Comparison of ENCODE assay signal across 8 cellular contexts in the genomic region with DNA sequence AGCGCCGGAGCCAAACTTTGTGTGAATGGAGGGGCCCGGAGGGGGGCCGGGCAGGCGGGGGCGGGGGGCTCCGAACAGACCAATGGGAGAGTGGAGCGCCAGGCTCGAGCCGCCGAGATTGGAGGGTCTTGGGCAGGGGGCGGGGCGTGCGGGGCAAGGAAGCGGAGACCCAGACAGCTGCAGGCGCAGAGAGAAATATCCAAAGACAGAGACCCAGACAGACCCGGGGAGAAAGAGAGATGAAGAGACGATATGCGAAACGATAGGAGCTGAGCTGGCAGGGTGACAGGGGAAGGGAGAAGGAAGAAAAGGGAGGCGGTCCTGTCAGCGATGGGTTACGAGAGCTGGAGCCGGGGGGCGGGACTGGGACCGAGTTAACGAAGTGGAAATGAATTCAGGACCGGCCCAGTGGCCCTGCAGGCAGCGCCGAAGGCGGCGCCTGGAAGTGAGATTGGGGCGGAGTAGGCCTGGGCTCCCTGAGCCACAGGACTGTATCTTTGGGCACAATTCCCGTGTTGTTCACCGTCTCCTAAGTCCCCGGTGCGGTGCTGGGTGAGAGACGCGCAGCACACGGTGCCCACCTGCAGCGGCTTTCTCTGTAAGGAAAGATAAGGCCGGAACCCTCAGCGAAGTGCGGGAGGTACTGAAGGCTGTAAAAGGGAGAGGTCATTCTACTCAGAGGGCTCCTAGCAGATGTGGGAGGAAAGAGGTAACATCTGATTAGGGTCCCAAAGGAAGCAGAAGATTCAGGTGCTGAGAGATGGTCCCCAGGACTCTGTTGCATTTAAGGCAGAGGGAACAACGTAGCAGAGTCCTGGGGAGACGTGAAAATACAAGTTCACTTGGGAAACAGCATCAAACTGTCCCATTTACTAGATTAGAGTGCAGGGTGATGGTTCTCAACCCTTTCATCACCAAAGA. TPM values are rescaled to one million over a fixed set of nuclear protein-coding genes. Genes with fewer than 3 reads are reported as not detected.
DNase-seq lines count a peak whose midpoint lies in the region; ATAC-seq and TF ChIP-seq lines count a peak whose summit lies in the region.

No MANE protein-coding gene starts in this region.

- H3K27me3 ChIP-seq in duodenal mucosa (ENCODE audit: control insufficient read depth in 1 of 2, insufficient read depth in 2 of 2, low read length in 2 of 2) (peaks cover 10 to 38% of the 10 kb centered on the region in 2 donors), right lobe of liver (no peaks in the 10 kb centered on the region)

- H3K36me3 Mint-ChIP-seq in activated CD4-positive, alpha-beta memory T cell treated with anti-CD3 and anti-CD28 coated beads for 36 hours, result no peaks in the 10 kb centered on the region

- H3K4me3 ChIP-seq in duodenal mucosa (ENCODE audit: low read depth in 1 of 2, low read length in 2 of 2) (peak overlapping the region; percentile 72 to 84), right lobe of liver (peak overlapping the region; percentile 36 to 41 (median 38))

- no peak overlapping the region for H3K27ac ChIP-seq in duodenal mucosa (ENCODE audit: low read depth, low read length)
- peak overlapping the region in 1 of 3 donors; percentile 5 for H3K27ac ChIP-seq in right lobe of liver

- ATAC-seq in right lobe of liver (peak; percentile 81 to 85 (median 85)), HG02973 (IDR thresholded peaks at IDR 0.05; ENCODE audit: unreplicated experiment) (no peak)

- peaks cover 38% of the 10 kb centered on the region for H3K27me3 Mint-ChIP-seq in activated CD4-positive, alpha-beta memory T cell treated with anti-CD3 and anti-CD28 coated beads for 36 hours

- CTCF ChIA-PET in activated CD4-positive, alpha-beta memory T cell treated with anti-CD3 and anti-CD28 coated beads for 36 hours (lab: Charles Lee), result interaction anchor here (0.6 to 40.4 kb wide), 3 partner anchors 9 to 63 kb away, joined by 3 to 615 read pairs (median 615); a partner anchor contains a TSS

- no peak overlapping the region for H3K27ac Mint-ChIP-seq in activated CD4-positive, alpha-beta memory T cell treated with anti-CD3 and anti-CD28 coated beads for 36 hours

- H3K4me1 ChIP-seq in duodenal mucosa (ENCODE audit: control insufficient read depth in 1 of 2, insufficient read depth in 2 of 2, low read length in 2 of 2) (peaks cover 5 to 10% of the 10 kb centered on the region in 2 donors), right lobe of liver (peaks cover 0 to 10% (median 0%) of the 10 kb centered on the region in 4 donors)

- DNase-seq in NCI-H2081 (lab: John Stamatoyannopoulos, UW), result peak; percentile 40 to 68
- DNase-seq in NCI-H2081 treated with DMSO at 0.1 percent for 48 hours (lab: John Stamatoyannopoulos, UW), result no peak
- DNase-seq in NCI-H2171 treated with DMSO at 0.1 percent for 48 hours (lab: John Stamatoyannopoulos, UW), result peak; percentile 77
- DNase-seq in activated CD4-positive, alpha-beta memory T cell treated with anti-CD3 and anti-CD28 coated beads for 36 hours, result peak; percentile 67
- DNase-seq in right lobe of liver, result peak; percentile 64 to 77 (median 71)
- peak; percentile 70 for DNase-seq in stimulated activated CD4-positive, alpha-beta T cell treated with anti-CD3 and anti-CD28 coated beads, Interleukin-4, amount 100 ng/mL, for 1 hour

- H3K36me3 ChIP-seq in duodenal mucosa (ENCODE audit: control insufficient read depth in 1 of 2, insufficient read depth in 2 of 2, low read length in 2 of 2) (no peaks in the 10 kb centered on the region), right lobe of liver (no peaks in the 10 kb centered on the region)

- TF ChIP-seq CTCF in right lobe of liver (IDR thresholded peaks at IDR 0.05), result no peak

- H3K9me3 Mint-ChIP-seq in activated CD4-positive, alpha-beta memory T cell treated with anti-CD3 and anti-CD28 coated beads for 36 hours, result no peaks in the 10 kb centered on the region

- H3K9me3 ChIP-seq in duodenal mucosa (ENCODE audit: control insufficient read depth in 1 of 2, low read length in 2 of 2), result no peaks in the 10 kb centered on the region
- H3K9me3 ChIP-seq in right lobe of liver, result no peaks in the 10 kb centered on the region

- H3K9ac ChIP-seq in duodenal mucosa (ENCODE audit: low read depth in 1 of 2, low read length in 2 of 2), result peak overlapping the region; percentile 9 to 35

- H3K4me1 Mint-ChIP-seq in activated CD4-positive, alpha-beta memory T cell treated with anti-CD3 and anti-CD28 coated beads for 36 hours (ENCODE audit: low read depth), result peaks cover 18% of the 10 kb centered on the region

- no peak for TF ChIP-seq POLR2A in right lobe of liver (IDR thresholded peaks at IDR 0.05)

- POLR2A ChIA-PET in activated CD4-positive, alpha-beta memory T cell treated with anti-CD3 and anti-CD28 coated beads for 36 hours (lab: Charles Lee), result no interaction called here

- peak overlapping the region; percentile 58 for H3K4me3 Mint-ChIP-seq in activated CD4-positive, alpha-beta memory T cell treated with anti-CD3 and anti-CD28 coated beads for 36 hours

- WGBS in right lobe of liver (ENCODE audit: insufficient coverage, low coverage, low lambda C conversion rate, missing lambda C conversion rate), result 4% methylated on average over 34 of the region's 46 CpGs

- intact Hi-C loops in activated CD4-positive, alpha-beta memory T cell treated with anti-CD3 and anti-CD28 coated beads for 36 hours (cut with micrococcal nuclease), result no loop called here
- intact Hi-C loops in right lobe of liver (cut with DNase I), result no loop called here

RNA-seq across cellular contexts. Expression of a gene that starts 0.5 kb away (rescaled TPM):
- not detected for total RNA-seq in activated CD4-positive, alpha-beta memory T cell treated with anti-CD3 and anti-CD28 coated beads for 36 hours
- 1 to 10 TPM in 2 of 6 experiments, under 1 TPM in 3, not detected in 1; 0.23 to 3.1 (median 0.31) TPM for total RNA-seq in right lobe of liver

RNA-seq across cellular contexts. Expression of a gene that starts 10.8 kb away (rescaled TPM):
- not detected for total RNA-seq in activated CD4-positive, alpha-beta memory T cell treated with anti-CD3 and anti-CD28 coated beads for 36 hours
- not detected for total RNA-seq in right lobe of liver

RNA-seq across cellular contexts. Expression of a gene that starts 27.9 kb away (rescaled TPM):
- total RNA-seq in activated CD4-positive, alpha-beta memory T cell treated with anti-CD3 and anti-CD28 coated beads for 36 hours, result 10 to 100 TPM; 31.2 to 34.5 TPM
- total RNA-seq in right lobe of liver, result 10 to 100 TPM; 27.5 to 45.7 (median 29.4) TPM

RNA-seq across cellular contexts. Expression of a gene that starts 38.7 kb away (rescaled TPM):
- 1 to 10 TPM; 4.4 to 4.7 TPM for total RNA-seq in activated CD4-positive, alpha-beta memory T cell treated with anti-CD3 and anti-CD28 coated beads for 36 hours
- total RNA-seq in right lobe of liver, result 1 to 10 TPM; 3.3 to 4.7 (median 3.9) TPM

RNA-seq across cellular contexts. Expression of a gene that starts 45.1 kb away (rescaled TPM):
- not detected for total RNA-seq in activated CD4-positive, alpha-beta memory T cell treated with anti-CD3 and anti-CD28 coated beads for 36 hours
- 1 to 10 TPM in 1 of 6 experiments, under 1 TPM in 5; 0.22 to 1.7 (median 0.36) TPM for total RNA-seq in right lobe of liver
